Comparison of ENCODE assay signal across 18 cellular contexts in the genomic region with DNA sequence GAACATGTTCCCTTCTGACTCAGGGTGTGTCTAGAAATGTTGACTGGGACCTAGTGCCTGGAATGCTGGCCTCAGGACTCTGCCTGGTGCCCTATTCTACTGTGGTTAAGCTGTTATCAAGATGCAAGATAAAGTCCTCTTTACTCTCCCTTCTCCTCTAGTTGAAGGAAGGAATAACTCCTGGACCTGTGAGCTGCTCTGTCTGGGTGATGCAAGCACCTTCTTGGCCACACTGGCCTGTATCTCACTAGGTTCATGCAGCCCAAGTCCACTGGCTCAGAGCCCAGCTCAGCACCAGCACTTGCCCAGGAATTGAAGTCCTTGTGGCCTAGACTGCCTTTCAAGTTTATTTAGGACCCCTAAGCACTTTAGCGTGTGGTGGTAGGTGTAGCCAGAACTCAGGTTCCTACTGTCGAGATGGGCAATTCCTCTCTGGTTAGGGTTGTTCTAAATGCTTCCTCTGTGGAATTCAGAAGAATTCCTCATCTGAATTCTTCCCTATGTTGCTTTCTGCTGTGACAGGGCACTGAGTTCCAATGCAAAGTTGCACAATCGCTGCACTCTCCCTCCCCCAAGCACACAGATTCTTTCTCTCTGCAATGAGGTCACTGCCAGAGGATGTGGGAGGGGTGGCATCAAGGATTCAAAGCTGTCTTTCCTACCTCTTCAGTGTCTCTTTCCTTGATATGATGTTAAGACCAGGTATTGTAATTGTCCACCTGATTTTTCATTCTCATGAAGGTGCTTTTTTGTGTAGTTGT. TPM values are rescaled to one million over a fixed set of nuclear protein-coding genes. Genes with fewer than 3 reads are reported as not detected.
A peak's percentile ranks its signal among the peaks of the same experiment; 100 is the strongest.
DNase-seq lines count a peak whose midpoint lies in the region; ATAC-seq and TF ChIP-seq lines count a peak whose summit lies in the region.
"Had no signal": no experiment of that assay in that cellular context is flagged by ENCODE, and none has a peak within 500 bp of the region (broad histone marks: within the 10 kb centered on the region; RNA-seq: fewer than 3 reads in every experiment).

No MANE protein-coding gene starts in this region.

- peaks cover 14 to 17% of the 10 kb centered on the region in 2 donors for H3K9me3 Mint-ChIP-seq in stimulated activated naive CD8-positive, alpha-beta T cell treated with anti-CD3 and anti-CD28 coated beads, Interleukin-15, amount 100 ng/mL, for 72 hours
- peaks cover 6% of the 10 kb centered on the region for H3K9me3 Mint-ChIP-seq in chondrocyte (ENCODE audit: low read depth)
- H3K9me3 Mint-ChIP-seq: endodermal cell had no signal

- H3K27me3 ChIP-seq in aorta (ENCODE audit: control insufficient read depth in 1 of 2, insufficient read depth in 2 of 2, low read length in 1 of 2), result no peaks in the 10 kb centered on the region
- H3K27me3 ChIP-seq: neural progenitor cell, stomach had no signal

- no peaks in the 10 kb centered on the region for H3K4me1 Mint-ChIP-seq in stimulated activated naive CD8-positive, alpha-beta T cell treated with anti-CD3 and anti-CD28 coated beads, Interleukin-15, amount 100 ng/mL, for 72 hours
- H3K4me1 Mint-ChIP-seq in chondrocyte (ENCODE audit: low read depth), result peaks cover 17% of the 10 kb centered on the region
- H3K4me1 Mint-ChIP-seq: activated naive CD8-positive, alpha-beta T cell treated with anti-CD3 and anti-CD28 coated beads, Interleukin-2, amount 10 ng/mL, durations not matched to agents 7 days and 5 days; neural progenitor cell had no signal

- H3K36me3 ChIP-seq in aorta (ENCODE audit: control insufficient read depth in 1 of 2, insufficient read depth in 2 of 2, low read length in 1 of 2), result no peaks in the 10 kb centered on the region
- H3K36me3 ChIP-seq: neural progenitor cell, stomach had no signal

- peaks cover 1% of the 10 kb centered on the region for H3K9me3 ChIP-seq in aorta (ENCODE audit: control insufficient read depth, low read length)
- H3K9me3 ChIP-seq: A549 had no signal

- no peak for DNase-seq in stimulated activated naive CD8-positive, alpha-beta T cell treated with anti-CD3 and anti-CD28 coated beads, Interleukin-15, amount 100 ng/mL, for 72 hours
- no peak for DNase-seq in stimulated activated naive CD8-positive, alpha-beta T cell treated with anti-CD3 and anti-CD28 coated beads, Interleukin-15, Interleukin-2, amounts not matched to agents 100 U/mL and 50 U/mL, for 24 hours
- DNase-seq in chondrocyte (ENCODE audit: low spot score) (no peak), islet precursor cell (peak; percentile 78), aorta (peak in 1 of 2 donors; percentile 53), T-helper 1 cell (no peak), NCI-H526 treated with DMSO at 0.1 percent for 48 hours (lab: John Stamatoyannopoulos, UW) (no peak)
- DNase-seq: activated CD4-positive, alpha-beta T cell treated with anti-CD3 and anti-CD28 coated beads, Interleukin-2, amount 50 U/mL, for 4 hours; activated naive CD8-positive, alpha-beta T cell treated with anti-CD3 and anti-CD28 coated beads, Interleukin-2, amount 10 ng/mL, durations not matched to agents 7 days and 5 days; DMS79 treated with DMSO at 0.1 percent for 48 hours; endodermal cell; NCI-H1417; stimulated activated CD4-positive, alpha-beta T cell treated with anti-CD3 and anti-CD28 coated beads, Interleukin-2, amount 100 ng/mL, for 48 hours; stomach had no signal

- no peak for TF ChIP-seq CTCF in chondrocyte (IDR thresholded peaks at IDR 0.05)

- peak; percentile 31 for ATAC-seq in stimulated activated naive CD8-positive, alpha-beta T cell treated with anti-CD3 and anti-CD28 coated beads, Interleukin-15, amount 100 ng/mL, for 72 hours
- no peak for ATAC-seq in stimulated activated naive CD8-positive, alpha-beta T cell treated with anti-CD3 and anti-CD28 coated beads, Interleukin-15, Interleukin-2, amounts not matched to agents 100 U/mL and 50 U/mL, for 24 hours
- peak; percentile 53 for ATAC-seq in aorta (ENCODE audit: low FRiP score)
- no peak for ATAC-seq in GM18511 (IDR thresholded peaks at IDR 0.05; ENCODE audit: unreplicated experiment)
- ATAC-seq: A549 had no signal

- no peaks in the 10 kb centered on the region for H3K4me1 ChIP-seq in aorta (ENCODE audit: control insufficient read depth in 1 of 2, insufficient read depth in 2 of 2, low read length in 2 of 2)
- H3K4me1 ChIP-seq: A549, neural progenitor cell, stomach had no signal

- H3K27me3 Mint-ChIP-seq in stimulated activated naive CD8-positive, alpha-beta T cell treated with anti-CD3 and anti-CD28 coated beads, Interleukin-15, amount 100 ng/mL, for 72 hours, result peaks cover 7% of the 10 kb centered on the region
- H3K27me3 Mint-ChIP-seq in chondrocyte (ENCODE audit: low read depth), result no peaks in the 10 kb centered on the region
- H3K27me3 Mint-ChIP-seq: activated naive CD8-positive, alpha-beta T cell treated with anti-CD3 and anti-CD28 coated beads, Interleukin-2, amount 10 ng/mL, durations not matched to agents 7 days and 5 days had no signal

- intact Hi-C loops in aorta (cut with DNase I), result no loop called here

- peaks cover 2% of the 10 kb centered on the region for H3K36me3 Mint-ChIP-seq in chondrocyte (ENCODE audit: low read depth)
- H3K36me3 Mint-ChIP-seq: activated naive CD8-positive, alpha-beta T cell treated with anti-CD3 and anti-CD28 coated beads, Interleukin-2, amount 10 ng/mL, durations not matched to agents 7 days and 5 days had no signal

- peak overlapping the region in 1 of 2 donors; percentile 20 for H3K27ac ChIP-seq in aorta (ENCODE audit: low read depth in 1 of 2, low read length in 2 of 2)
- H3K27ac ChIP-seq: A549, HL-60, neural progenitor cell, stomach had no signal

- no peak overlapping the region for H3K27ac Mint-ChIP-seq in stimulated activated naive CD8-positive, alpha-beta T cell treated with anti-CD3 and anti-CD28 coated beads, Interleukin-15, amount 100 ng/mL, for 72 hours
- H3K27ac Mint-ChIP-seq in chondrocyte (ENCODE audit: unreplicated experiment), result peak overlapping the region; percentile 27
- H3K27ac Mint-ChIP-seq: activated naive CD8-positive, alpha-beta T cell treated with anti-CD3 and anti-CD28 coated beads, Interleukin-2, amount 10 ng/mL, durations not matched to agents 7 days and 5 days; endodermal cell; neural progenitor cell had no signal

- WGBS in aorta, 2 donors, result 25 to 36% methylated on average over 3 of the region's 3 CpGs

- H3K4me3 Mint-ChIP-seq in stimulated activated naive CD8-positive, alpha-beta T cell treated with anti-CD3 and anti-CD28 coated beads, Interleukin-15, amount 100 ng/mL, for 72 hours, result no peak overlapping the region
- H3K4me3 Mint-ChIP-seq in chondrocyte (ENCODE audit: unreplicated experiment), result no peak overlapping the region
- H3K4me3 Mint-ChIP-seq: activated naive CD8-positive, alpha-beta T cell treated with anti-CD3 and anti-CD28 coated beads, Interleukin-2, amount 10 ng/mL, durations not matched to agents 7 days and 5 days; endodermal cell; neural progenitor cell had no signal

- no peak overlapping the region for H3K4me3 ChIP-seq in aorta (ENCODE audit: low read length in 2 of 2)
- H3K4me3 ChIP-seq: A549, neural progenitor cell, stomach had no signal

RNA-seq across cellular contexts. Expression of a gene that starts 54.7 kb away (rescaled TPM):
- total RNA-seq in chondrocyte (not detected in 3 replicates), aorta (not detected)
- polyA plus RNA-seq in aorta, result not detected
- total RNA-seq: activated naive CD8-positive, alpha-beta T cell treated with anti-CD3 and anti-CD28 coated beads, Interleukin-2, amount 10 ng/mL, durations not matched to agents 7 days and 5 days; endodermal cell had no signal
- polyA plus RNA-seq: A549, stomach had no signal

Comparison
In these comparisons a context has a peak if more than half of its experiments do, and no peak if none do; other contexts are left out.
1. ATAC-seq: peak in stimulated activated naive CD8-positive, alpha-beta T cell treated with anti-CD3 and anti-CD28 coated beads, Interleukin-15, amount 100 ng/mL, for 72 hours (single experiment) and aorta (single experiment); none in stimulated activated naive CD8-positive, alpha-beta T cell treated with anti-CD3 and anti-CD28 coated beads, Interleukin-15, Interleukin-2, amounts not matched to agents 100 U/mL and 50 U/mL, for 24 hours (single experiment) and GM18511 (single experiment).